Comparison of ENCODE assay signal across 26 cellular contexts in the genomic region with DNA sequence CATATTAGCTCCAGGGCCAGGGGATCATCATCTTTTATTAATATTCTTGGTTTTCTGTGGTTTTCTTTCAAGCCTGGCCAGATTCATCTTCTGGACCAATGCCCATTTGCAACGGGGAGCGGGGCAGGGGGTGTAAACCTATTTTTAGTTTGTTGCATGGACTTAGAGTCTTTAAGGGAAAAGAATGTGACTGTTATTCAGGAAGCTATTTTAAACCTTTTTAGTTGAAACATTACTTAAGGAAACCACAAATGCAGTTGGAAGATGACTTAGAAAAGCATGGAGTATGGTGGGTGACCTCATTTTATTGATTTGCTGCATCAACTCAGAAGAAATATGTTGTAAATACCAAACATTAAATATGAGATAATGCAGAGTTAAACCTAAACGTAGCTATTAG.
DNase-seq lines count a peak whose midpoint lies in the region; TF ChIP-seq lines count a peak whose summit lies in the region.
"Had no signal": no experiment of that assay in that cellular context is flagged by ENCODE, and none has a peak within 500 bp of the region (broad histone marks: within the 10 kb centered on the region; RNA-seq: fewer than 3 reads in every experiment).

No MANE protein-coding gene starts in this region.

- H3K4me2 ChIP-seq in smooth muscle cell, result peak overlapping the region; percentile 54
- H3K4me2 ChIP-seq: KMS-11 had no signal

- H3K79me2 ChIP-seq in smooth muscle cell (ENCODE audit: low read depth), result no peaks in the 10 kb centered on the region

- in situ Hi-C loops in SK-MEL-5 (cut with HindIII; ENCODE audit: low pct_unique_long_range_greater_than_20kb, low sequenced_read_pairs), result no loop called here

- no peaks in the 10 kb centered on the region for H3F3A ChIP-seq in smooth muscle cell (ENCODE audit: low read depth)

- TF ChIP-seq CTCF in smooth muscle cell (IDR thresholded peaks at IDR 0.05; ENCODE audit: borderline replicate concordance, insufficient read depth, poor library complexity, severe bottlenecking), result no peak

- H3K4me3 ChIP-seq in smooth muscle cell, result no peak overlapping the region
- H3K4me3 ChIP-seq: GM12878, lung, ovary, thyroid gland had no signal

- DNase-seq in GM04503 (ENCODE audit: low read depth) (peak; percentile 13), SK-MEL-5 (ENCODE audit: low read depth, low spot score) (peak; percentile 60), fibroblast of gingiva (ENCODE audit: low read depth) (peak; percentile 1), smooth muscle cell (lab: John Stamatoyannopoulos, UW; ENCODE audit: unreplicated experiment) (no peak), mesenteric fat pad (ENCODE audit: low spot score) (no peak)
- DNase-seq in effector CD4-positive, alpha-beta T cell, result no peak
- DNase-seq in activated CD4-positive, alpha-beta T cell treated with anti-CD3 and anti-CD28 coated beads, Interleukin-2, amount 50 U/mL, for 1 hour, result no peak
- DNase-seq: activated B cell treated with CpG ODN at 0.5 μM for 24 hours; activated CD4-positive, alpha-beta memory T cell treated with anti-CD3 and anti-CD28 coated beads, Interleukin-2, amount 10 ng/mL, durations not matched to agents 7 days and 5 days; activated naive CD4-positive, alpha-beta T cell treated with Interleukin-2 at 50 U/mL for 16 hours; activated T-cell treated with anti-CD3 and anti-CD28 coated beads, Interleukin-2, amount 50 U/mL, for 1 hour; anterior cingulate cortex; Calu3; effector memory CD4-positive, alpha-beta T cell; NCI-H1417 treated with DMSO at 0.1 percent for 48 hours; NCI-H748 treated with DMSO at 0.1 percent for 48 hours; ovary; PC-3; SIG-M5; stimulated activated CD4-positive, alpha-beta T cell treated with anti-CD3 and anti-CD28 coated beads, Interleukin-1b, Interleukin-23, amount 100 ng/mL, for 48 hours; stimulated activated naive CD4-positive, alpha-beta T cell; T-helper 2 cell; thyroid gland had no signal

- H3K27me3 ChIP-seq in smooth muscle cell (ENCODE audit: low read depth), result no peaks in the 10 kb centered on the region
- H3K27me3 ChIP-seq: ovary, thyroid gland had no signal

- no peaks in the 10 kb centered on the region for H3K9me3 ChIP-seq in smooth muscle cell (replicated peaks; ENCODE audit: low read depth)
- H3K9me3 ChIP-seq: ovary, thyroid gland had no signal

- no peak overlapping the region for H3K9ac ChIP-seq in smooth muscle cell (ENCODE audit: low read depth)
- H3K9ac ChIP-seq: KMS-11 had no signal

- no peaks in the 10 kb centered on the region for H3K36me3 ChIP-seq in smooth muscle cell (ENCODE audit: low read depth)
- H3K36me3 ChIP-seq: ovary, thyroid gland had no signal

- no peak overlapping the region for H3K27ac ChIP-seq in smooth muscle cell (ENCODE audit: low read depth)
- H3K27ac ChIP-seq: KMS-11, ovary, thyroid gland had no signal

- 29% methylated on average over 3 of the region's 3 CpGs for WGBS in smooth muscle cell (ENCODE audit: low lambda C conversion rate)

- H4K20me1 ChIP-seq in smooth muscle cell (ENCODE audit: low read depth), result no peaks in the 10 kb centered on the region

- no peak overlapping the region for H2AFZ ChIP-seq in smooth muscle cell (ENCODE audit: low read depth)

- peaks cover 7% of the 10 kb centered on the region for H3K4me1 ChIP-seq in smooth muscle cell (ENCODE audit: low read depth)
- H3K4me1 ChIP-seq: thyroid gland had no signal

Comparison
In these comparisons a context has a peak if more than half of its experiments do, and no peak if none do; other contexts are left out.
1. DNase-seq: peak in GM04503 (single experiment), SK-MEL-5 (single experiment) and fibroblast of gingiva (single experiment); none in smooth muscle cell (single experiment), mesenteric fat pad (single experiment), effector CD4-positive, alpha-beta T cell (single experiment) and activated CD4-positive, alpha-beta T cell treated with anti-CD3 and anti-CD28 coated beads, Interleukin-2, amount 50 U/mL, for 1 hour (single experiment).